In genomic region chr12:44834996-44835395, GRCh38 we compare ENCODE assay signal across 9 cellular contexts. TPM values are rescaled to one million over a fixed set of nuclear protein-coding genes. Genes with fewer than 3 reads are reported as not detected.
DNase-seq lines count a peak whose midpoint lies in the region; ATAC-seq and TF ChIP-seq lines count a peak whose summit lies in the region.
"Not testable (repeated sequence)": the region's sequence is repeated elsewhere in the genome, so short reads cannot be mapped to it uniquely, and the experiment has no call there.
"Had no signal": no experiment of that assay in that cellular context is flagged by ENCODE, and none has a peak within 500 bp of the region (broad histone marks: within the 10 kb centered on the region; RNA-seq: fewer than 3 reads in every experiment).

No MANE protein-coding gene starts in this region.

- intact Hi-C loops in CD4-positive, alpha-beta T cell (cut with DNase I, micrococcal nuclease), result not testable (repeated sequence)
- intact Hi-C loops in naive thymus-derived CD4-positive, alpha-beta T cell (cut with micrococcal nuclease), result loop anchor here in 1 of 2 donors (1.0 kb wide), 1 partner anchor 39 kb away; no protein-coding TSS in a partner anchor

- H3K4me1 Mint-ChIP-seq in CD4-positive, alpha-beta T cell (ENCODE audit: low read depth), result peaks cover 85% of the 10 kb centered on the region
- peaks cover 81 to 96% (median 95%) of the 10 kb centered on the region in 3 donors for H3K4me1 Mint-ChIP-seq in T-cell
- peaks cover 88% of the 10 kb centered on the region for H3K4me1 Mint-ChIP-seq in activated CD8-positive, alpha-beta T cell treated with anti-CD3 and anti-CD28 coated beads, Interleukin-2, amount 10 ng/mL, durations not matched to agents 7 days and 5 days (ENCODE audit: low read depth)
- peaks cover 89% of the 10 kb centered on the region for H3K4me1 Mint-ChIP-seq in activated naive CD4-positive, alpha-beta T cell treated with anti-CD3 and anti-CD28 coated beads, Interleukin-2, amount 10 ng/mL, durations not matched to agents 7 days and 5 days
- peaks cover 26 to 98% (median 83%) of the 10 kb centered on the region in 7 donors for H3K4me1 Mint-ChIP-seq in naive thymus-derived CD4-positive, alpha-beta T cell
- peaks cover 93% of the 10 kb centered on the region for H3K4me1 Mint-ChIP-seq in stimulated activated naive CD8-positive, alpha-beta T cell treated with anti-CD3 and anti-CD28 coated beads, Interleukin-15, amount 100 ng/mL, for 72 hours

- POLR2A ChIA-PET in CD4-positive, alpha-beta T cell (lab: Charles Lee), result interaction anchor here (0.7 to 3.5 kb wide), 6 partner anchors 12 to 41 kb away, joined by 3 to 20 read pairs (median 4); partner anchors contain the start of gene NELL2
- POLR2A ChIA-PET in T-cell (lab: Charles Lee), result not testable (repeated sequence)
- POLR2A ChIA-PET in activated CD8-positive, alpha-beta T cell treated with anti-CD3 and anti-CD28 coated beads, Interleukin-2, amount 10 ng/mL, durations not matched to agents 7 days and 5 days (lab: Charles Lee), result interaction anchor here (1.9 kb wide), 1 partner anchor 12 kb away, joined by 17 read pairs; no protein-coding TSS in a partner anchor
- POLR2A ChIA-PET in naive thymus-derived CD4-positive, alpha-beta T cell (lab: Charles Lee), result interaction anchor here (0.7 to 3.4 kb wide), 4 partner anchors 13 to 50 kb away, joined by 3 to 20 read pairs (median 4); no protein-coding TSS in a partner anchor

- not testable (repeated sequence) for TF ChIP-seq CTCF in CD4-positive, alpha-beta T cell (IDR thresholded peaks at IDR 0.05)

- H3K36me3 ChIP-seq in esophagus (ENCODE audit: control insufficient read depth in 2 of 2, insufficient read depth in 2 of 2, low read length in 1 of 2); naive thymus-derived CD4-positive, alpha-beta T cell (ENCODE audit: control insufficient read depth in 2 of 3, insufficient read depth in 3 of 3, low read length in 3 of 3): not testable (repeated sequence)

- H3K27ac Mint-ChIP-seq in CD4-positive, alpha-beta T cell, result peak overlapping the region; percentile 91
- peak overlapping the region; percentile 93 to 95 for H3K27ac Mint-ChIP-seq in T-cell
- H3K27ac Mint-ChIP-seq in activated CD8-positive, alpha-beta T cell treated with anti-CD3 and anti-CD28 coated beads, Interleukin-2, amount 10 ng/mL, durations not matched to agents 7 days and 5 days, result peak overlapping the region; percentile 86
- peak overlapping the region; percentile 94 for H3K27ac Mint-ChIP-seq in activated naive CD4-positive, alpha-beta T cell treated with anti-CD3 and anti-CD28 coated beads, Interleukin-2, amount 10 ng/mL, durations not matched to agents 7 days and 5 days
- H3K27ac Mint-ChIP-seq in naive thymus-derived CD4-positive, alpha-beta T cell, result peak overlapping the region; percentile 80 to 99 (median 95)
- H3K27ac Mint-ChIP-seq in stimulated activated naive CD8-positive, alpha-beta T cell treated with anti-CD3 and anti-CD28 coated beads, Interleukin-15, amount 100 ng/mL, for 72 hours, result peak overlapping the region; percentile 93 to 96

- 62 to 67% methylated on average over 7 of the region's 7 CpGs for WGBS in esophagus, 2 donors

- not testable (repeated sequence) for ATAC-seq in CD4-positive, alpha-beta T cell (ENCODE audit: poor library complexity); T-cell (replicated peaks in 1 of 4); naive thymus-derived CD4-positive, alpha-beta T cell
- peak; percentile 31 for ATAC-seq in activated CD8-positive, alpha-beta T cell treated with anti-CD3 and anti-CD28 coated beads, Interleukin-2, amount 10 ng/mL, durations not matched to agents 7 days and 5 days
- ATAC-seq in stimulated activated naive CD8-positive, alpha-beta T cell treated with anti-CD3 and anti-CD28 coated beads, Interleukin-15, amount 100 ng/mL, for 72 hours, result peak; percentile 49

- DNase-seq in CD4-positive, alpha-beta T cell; T-cell; activated CD8-positive, alpha-beta T cell treated with anti-CD3 and anti-CD28 coated beads, Interleukin-2, amount 10 ng/mL, durations not matched to agents 7 days and 5 days; activated naive CD4-positive, alpha-beta T cell treated with anti-CD3 and anti-CD28 coated beads, Interleukin-2, amount 10 ng/mL, durations not matched to agents 7 days and 5 days; caudate nucleus (lab: John Stamatoyannopoulos, UW); naive thymus-derived CD4-positive, alpha-beta T cell: not testable (repeated sequence)
- peak in 1 of 2 donors; percentile 22 for DNase-seq in stimulated activated naive CD8-positive, alpha-beta T cell treated with anti-CD3 and anti-CD28 coated beads, Interleukin-15, amount 100 ng/mL, for 72 hours

- not testable (repeated sequence) for H3K4me1 ChIP-seq in esophagus (ENCODE audit: control insufficient read depth in 2 of 2, insufficient read depth in 2 of 2, low read length in 1 of 2)
- peaks cover 53 to 58% of the 10 kb centered on the region in 2 donors for H3K4me1 ChIP-seq in naive thymus-derived CD4-positive, alpha-beta T cell (ENCODE audit: control insufficient read depth in 2 of 2, insufficient read depth in 2 of 2, low read length in 2 of 2)

- H3K9me3 Mint-ChIP-seq in CD4-positive, alpha-beta T cell; T-cell; activated CD8-positive, alpha-beta T cell treated with anti-CD3 and anti-CD28 coated beads, Interleukin-2, amount 10 ng/mL, durations not matched to agents 7 days and 5 days (ENCODE audit: insufficient read depth); activated naive CD4-positive, alpha-beta T cell treated with anti-CD3 and anti-CD28 coated beads, Interleukin-2, amount 10 ng/mL, durations not matched to agents 7 days and 5 days; naive thymus-derived CD4-positive, alpha-beta T cell; stimulated activated naive CD8-positive, alpha-beta T cell treated with anti-CD3 and anti-CD28 coated beads, Interleukin-15, amount 100 ng/mL, for 72 hours: not testable (repeated sequence)

- H3K9me3 ChIP-seq in CD4-positive, alpha-beta T cell (ENCODE audit: control insufficient read depth, low read length); esophagus (ENCODE audit: control insufficient read depth in 2 of 2, insufficient read depth in 1 of 2, low read depth in 1 of 2, low read length in 1 of 2); naive thymus-derived CD4-positive, alpha-beta T cell (ENCODE audit: control insufficient read depth in 2 of 3, low read length in 3 of 3): not testable (repeated sequence)

- not testable (repeated sequence) for H3K4me3 Mint-ChIP-seq in CD4-positive, alpha-beta T cell; activated naive CD4-positive, alpha-beta T cell treated with anti-CD3 and anti-CD28 coated beads, Interleukin-2, amount 10 ng/mL, durations not matched to agents 7 days and 5 days
- H3K4me3 Mint-ChIP-seq in T-cell, result peak overlapping the region; percentile 55 to 75 (median 62)
- peak overlapping the region; percentile 40 for H3K4me3 Mint-ChIP-seq in activated CD8-positive, alpha-beta T cell treated with anti-CD3 and anti-CD28 coated beads, Interleukin-2, amount 10 ng/mL, durations not matched to agents 7 days and 5 days
- H3K4me3 Mint-ChIP-seq in naive thymus-derived CD4-positive, alpha-beta T cell, result peak overlapping the region in 9 of 10 donors; percentile 24 to 80 (median 60)
- H3K4me3 Mint-ChIP-seq in stimulated activated naive CD8-positive, alpha-beta T cell treated with anti-CD3 and anti-CD28 coated beads, Interleukin-15, amount 100 ng/mL, for 72 hours, result peak overlapping the region; percentile 78

- H3K36me3 Mint-ChIP-seq in CD4-positive, alpha-beta T cell (ENCODE audit: low read depth); T-cell; activated CD8-positive, alpha-beta T cell treated with anti-CD3 and anti-CD28 coated beads, Interleukin-2, amount 10 ng/mL, durations not matched to agents 7 days and 5 days (ENCODE audit: low read depth): not testable (repeated sequence)
- H3K36me3 Mint-ChIP-seq in activated naive CD4-positive, alpha-beta T cell treated with anti-CD3 and anti-CD28 coated beads, Interleukin-2, amount 10 ng/mL, durations not matched to agents 7 days and 5 days, result peaks cover 16% of the 10 kb centered on the region
- peaks cover 0 to 12% (median 7%) of the 10 kb centered on the region in 5 donors for H3K36me3 Mint-ChIP-seq in naive thymus-derived CD4-positive, alpha-beta T cell

- H3K4me3 ChIP-seq in esophagus (ENCODE audit: low read depth in 1 of 2, low read length in 2 of 2); naive thymus-derived CD4-positive, alpha-beta T cell (ENCODE audit: low read length): not testable (repeated sequence)

- peak overlapping the region; percentile 59 for H3K27ac ChIP-seq in CD4-positive, alpha-beta T cell (ENCODE audit: low read depth, low read length)
- peak overlapping the region; percentile 32 for H3K27ac ChIP-seq in caudate nucleus (ENCODE audit: low read depth, low read length)
- peak overlapping the region; percentile 64 to 85 for H3K27ac ChIP-seq in esophagus (ENCODE audit: low read depth in 2 of 2, low read length in 1 of 2)
- peak overlapping the region; percentile 67 for H3K27ac ChIP-seq in naive thymus-derived CD4-positive, alpha-beta T cell (ENCODE audit: low read depth, low read length)

- CTCF ChIA-PET in CD4-positive, alpha-beta T cell (lab: Charles Lee), result interaction anchor here (1.4 to 4.1 kb wide), 2 partner anchors 13 to 40 kb away, joined by 5 to 24 read pairs; partner anchors contain the start of gene NELL2
- CTCF ChIA-PET in T-cell (lab: Charles Lee), result not testable (repeated sequence)
- CTCF ChIA-PET in activated CD8-positive, alpha-beta T cell treated with anti-CD3 and anti-CD28 coated beads, Interleukin-2, amount 10 ng/mL, durations not matched to agents 7 days and 5 days (lab: Charles Lee), result interaction anchor here (1.1 to 2.0 kb wide), 2 partner anchors 13 to 22 kb away, joined by 4 to 12 read pairs; no protein-coding TSS in a partner anchor
- CTCF ChIA-PET in activated naive CD4-positive, alpha-beta T cell treated with anti-CD3 and anti-CD28 coated beads, Interleukin-2, amount 10 ng/mL, durations not matched to agents 7 days and 5 days (lab: Charles Lee), result interaction anchor here (1.4 kb wide), 1 partner anchor 13 kb away, joined by 4 read pairs; no protein-coding TSS in a partner anchor
- CTCF ChIA-PET in naive thymus-derived CD4-positive, alpha-beta T cell (lab: Charles Lee), result interaction anchor here (0.7 to 2.6 kb wide), 2 partner anchors 22 to 39 kb away, joined by 4 to 8 read pairs; no protein-coding TSS in a partner anchor

- not testable (repeated sequence) for H3K27me3 Mint-ChIP-seq in CD4-positive, alpha-beta T cell; T-cell; activated CD8-positive, alpha-beta T cell treated with anti-CD3 and anti-CD28 coated beads, Interleukin-2, amount 10 ng/mL, durations not matched to agents 7 days and 5 days (ENCODE audit: low read depth); activated naive CD4-positive, alpha-beta T cell treated with anti-CD3 and anti-CD28 coated beads, Interleukin-2, amount 10 ng/mL, durations not matched to agents 7 days and 5 days; naive thymus-derived CD4-positive, alpha-beta T cell; stimulated activated naive CD8-positive, alpha-beta T cell treated with anti-CD3 and anti-CD28 coated beads, Interleukin-15, amount 100 ng/mL, for 72 hours

- H3K27me3 ChIP-seq in CD4-positive, alpha-beta T cell (ENCODE audit: control insufficient read depth, insufficient read depth, low read length); esophagus (ENCODE audit: control insufficient read depth in 1 of 2, insufficient read depth in 2 of 2, low read length in 2 of 2); naive thymus-derived CD4-positive, alpha-beta T cell (ENCODE audit: control insufficient read depth in 2 of 2, insufficient read depth in 2 of 2, low read length in 2 of 2): not testable (repeated sequence)

RNA-seq across cellular contexts. Expression of gene NELL2, which starts 41.1 kb away (rescaled TPM):
- total RNA-seq in CD4-positive, alpha-beta T cell, result 100 to 1,000 TPM; 142 to 147 TPM
- 100 to 1,000 TPM; 154 to 212 (median 169) TPM for total RNA-seq in T-cell
- total RNA-seq in activated CD8-positive, alpha-beta T cell treated with anti-CD3 and anti-CD28 coated beads, Interleukin-2, amount 10 ng/mL, durations not matched to agents 7 days and 5 days, result 10 to 100 TPM; 43.8 to 47.4 TPM
- under 1 TPM; 0.44 to 0.63 TPM for polyA plus RNA-seq in esophagus
- 100 to 1,000 TPM in 4 of 5 experiments, 10 to 100 TPM in 1; 60.9 to 414 (median 228) TPM for total RNA-seq in naive thymus-derived CD4-positive, alpha-beta T cell
- polyA plus RNA-seq in naive thymus-derived CD4-positive, alpha-beta T cell, result 100 to 1,000 TPM; 152 to 252 TPM
- total RNA-seq: HT-29 had no signal
